ENCODE assay signal across 10 cellular contexts in the genomic region with DNA sequence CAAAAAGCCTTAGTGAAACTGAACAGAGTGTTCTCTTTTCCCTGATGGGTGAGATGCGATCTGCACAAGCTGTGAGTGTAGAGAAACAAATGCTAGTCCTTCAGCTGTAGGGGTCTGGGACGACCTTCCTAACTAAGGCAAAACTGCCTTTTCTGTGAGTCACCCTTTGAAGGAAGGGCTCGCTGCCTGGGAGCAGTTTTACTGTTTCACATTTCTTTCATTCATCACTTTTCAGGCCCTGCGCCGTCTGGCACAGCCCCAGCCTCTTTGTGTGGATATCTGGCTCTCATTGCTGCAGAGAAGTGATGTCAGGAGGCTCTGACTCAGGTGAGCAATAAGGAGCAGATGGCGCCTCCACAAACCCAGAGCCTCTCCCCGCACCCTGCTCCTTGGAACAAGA. TPM values are rescaled to one million over a fixed set of nuclear protein-coding genes. Genes with fewer than 3 reads are reported as not detected.
DNase-seq lines count a peak whose midpoint lies in the region; ATAC-seq and TF ChIP-seq lines count a peak whose summit lies in the region.
"Had no signal": no experiment of that assay in that cellular context is flagged by ENCODE, and none has a peak within 500 bp of the region (broad histone marks: within the 10 kb centered on the region; RNA-seq: fewer than 3 reads in every experiment).

No MANE protein-coding gene starts in this region.

- H3K9me2 ChIP-seq in SK-N-SH = no peaks in the 10 kb centered on the region

- H3K4me1 ChIP-seq in SK-N-SH (ENCODE audit: control insufficient read depth in 1 of 2, insufficient read depth in 2 of 2, low read depth in 1 of 2, low read length in 1 of 2) = peaks cover 4 to 42% of the 10 kb centered on the region in 2 experiments

- no peaks in the 10 kb centered on the region for H3K4me1 Mint-ChIP-seq in activated T-cell treated with anti-CD3 and anti-CD28 coated beads, Interleukin-2, amount 50 U/mL, for 24 hours (ENCODE audit: low read depth)
- H3K4me1 Mint-ChIP-seq in WTC11 = peaks cover 12% of the 10 kb centered on the region

- peak overlapping the region; percentile 53; the same call in 1 of the 2 replicates for H3K9ac ChIP-seq in SK-N-SH

- H3K9me3 Mint-ChIP-seq in activated T-cell treated with anti-CD3 and anti-CD28 coated beads, Interleukin-2, amount 50 U/mL, for 24 hours = no peaks in the 10 kb centered on the region
- H3K9me3 Mint-ChIP-seq in WTC11 = peaks cover 26% of the 10 kb centered on the region

- H3K27me3 Mint-ChIP-seq in activated T-cell treated with anti-CD3 and anti-CD28 coated beads, Interleukin-2, amount 50 U/mL, for 24 hours = peaks cover 42% of the 10 kb centered on the region
- no peaks in the 10 kb centered on the region; the same call in 1 of the 2 replicates for H3K27me3 Mint-ChIP-seq in WTC11 (ENCODE audit: low read depth)

- POLR2A ChIA-PET in SK-N-SH (lab: Yijun Ruan, JAX) (no interaction called here), WTC11 (lab: Charles Lee) (no interaction called here)

- no peaks in the 10 kb centered on the region for H3K27me3 ChIP-seq in SK-N-SH (ENCODE audit: insufficient read depth)

- peak; percentile 29 to 98 for TF ChIP-seq EP300 in SK-N-SH (IDR thresholded peaks at IDR 0.05; ENCODE audit: borderline replicate concordance in 1 of 2, low read depth in 1 of 2, low read length in 1 of 2)

- H3K27ac Mint-ChIP-seq in activated T-cell treated with anti-CD3 and anti-CD28 coated beads, Interleukin-2, amount 50 U/mL, for 24 hours = no peak overlapping the region
- H3K27ac Mint-ChIP-seq in WTC11 = no peak overlapping the region

- peaks cover 0 to 21% of the 10 kb centered on the region in 2 experiments for H3K36me3 ChIP-seq in SK-N-SH (replicated peaks in 1 of 2; ENCODE audit: control insufficient read depth in 1 of 2, insufficient read depth in 2 of 2, low read length in 1 of 2)

- DNase-seq in EL (peak; percentile 96), SK-N-SH (no peak), fibroblast of villous mesenchyme (ENCODE audit: low read depth) (peak; percentile 95), retinal pigment epithelial cell (ENCODE audit: low read depth) (peak; percentile 94), WTC11 (ENCODE audit: low spot score) (no peak)
- no peak for DNase-seq in activated T-cell treated with anti-CD3 and anti-CD28 coated beads, Interleukin-2, amount 50 U/mL, for 24 hours
- DNase-seq: GF-D8, T-helper 2 cell had no signal

- H3K36me3 Mint-ChIP-seq in activated T-cell treated with anti-CD3 and anti-CD28 coated beads, Interleukin-2, amount 50 U/mL, for 24 hours (ENCODE audit: low read depth) = no peaks in the 10 kb centered on the region
- peaks cover 23% of the 10 kb centered on the region for H3K36me3 Mint-ChIP-seq in WTC11

- peak overlapping the region; percentile 62 for H3K4me2 ChIP-seq in SK-N-SH

- H2AFZ ChIP-seq in SK-N-SH (ENCODE audit: low read depth) = no peak overlapping the region

- no peaks in the 10 kb centered on the region for H4K20me1 ChIP-seq in SK-N-SH (ENCODE audit: insufficient read depth)

- no peak for TF ChIP-seq RAD21 in SK-N-SH (IDR thresholded peaks at IDR 0.05; ENCODE audit: low read length)

- peaks cover 68% of the 10 kb centered on the region for H3F3A ChIP-seq in SK-N-SH (replicated peaks; ENCODE audit: insufficient read depth)

- H3K4me3 ChIP-seq in SK-N-SH (ENCODE audit: low read depth in 2 of 2, low read length in 1 of 2) (peak overlapping the region in 1 of 2 experiments; percentile 18; a peak in 2 of 4 replicates), fibroblast of villous mesenchyme (ENCODE audit: low read depth, low read length) (no peak overlapping the region), retinal pigment epithelial cell (ENCODE audit: low read length) (no peak overlapping the region)

- peaks cover 68% of the 10 kb centered on the region for H3K79me2 ChIP-seq in SK-N-SH (ENCODE audit: insufficient read depth)

- H3K27ac ChIP-seq in SK-N-SH (ENCODE audit: low read depth in 2 of 2, low read length in 1 of 2) = peak overlapping the region; percentile 62 to 96; a peak in 3 of 4 replicates

- 5% methylated on average over 7 of the region's 7 CpGs for WGBS in SK-N-SH (ENCODE audit: low lambda C conversion rate)

- no peak overlapping the region for H3K4me3 Mint-ChIP-seq in activated T-cell treated with anti-CD3 and anti-CD28 coated beads, Interleukin-2, amount 50 U/mL, for 24 hours
- no peak overlapping the region for H3K4me3 Mint-ChIP-seq in WTC11

- no peak for ATAC-seq in HG03175 (IDR thresholded peaks at IDR 0.05; ENCODE audit: unreplicated experiment)
- ATAC-seq in GM21423 (IDR thresholded peaks at IDR 0.05; ENCODE audit: unreplicated experiment) = no peak
- no peak for ATAC-seq in WTC11

- CTCF ChIA-PET in SK-N-SH (lab: Yijun Ruan, JAX) = interaction anchor here (2.2 kb wide), 1 partner anchor 9 kb away, joined by 7 read pairs; no protein-coding TSS in a partner anchor
- CTCF ChIA-PET in WTC11 (lab: Charles Lee) = no interaction called here

- no peaks in the 10 kb centered on the region for H3K9me3 ChIP-seq in SK-N-SH

- no peak for TF ChIP-seq CTCF in SK-N-SH (IDR thresholded peaks at IDR 0.05)
- no peak for TF ChIP-seq CTCF in fibroblast of villous mesenchyme (IDR thresholded peaks at IDR 0.05; ENCODE audit: insufficient read depth, low read depth, low read length)
- no peak for TF ChIP-seq CTCF in retinal pigment epithelial cell (conservative IDR thresholded peaks at IDR 0.05; ENCODE audit: low read depth, low read length)
- TF ChIP-seq CTCF in WTC11 (IDR thresholded peaks at IDR 0.05) = no peak

TF ChIP-seq in SK-N-SH, 30 proteins besides CTCF, POLR2A, EP300 and RAD21 (continues in another document):
- TF ChIP-seq, protein P1, sequence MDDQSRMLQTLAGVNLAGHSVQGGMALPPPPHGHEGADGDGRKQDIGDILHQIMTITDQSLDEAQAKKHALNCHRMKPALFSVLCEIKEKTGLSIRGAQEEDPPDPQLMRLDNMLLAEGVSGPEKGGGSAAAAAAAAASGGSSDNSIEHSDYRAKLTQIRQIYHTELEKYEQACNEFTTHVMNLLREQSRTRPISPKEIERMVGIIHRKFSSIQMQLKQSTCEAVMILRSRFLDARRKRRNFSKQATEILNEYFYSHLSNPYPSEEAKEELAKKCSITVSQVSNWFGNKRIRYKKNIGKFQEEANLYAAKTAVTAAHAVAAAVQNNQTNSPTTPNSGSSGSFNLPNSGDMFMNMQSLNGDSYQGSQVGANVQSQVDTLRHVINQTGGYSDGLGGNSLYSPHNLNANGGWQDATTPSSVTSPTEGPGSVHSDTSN (IDR thresholded peaks at IDR 0.05) = peak; percentile 97
- no peak for TF ChIP-seq FOXJ3 (CRISPR knock-in tag; IDR thresholded peaks at IDR 0.05)
- no peak for TF ChIP-seq NRF1 (IDR thresholded peaks at IDR 0.05; ENCODE audit: low read depth, low read length)
- TF ChIP-seq NFIC (IDR thresholded peaks at IDR 0.05; ENCODE audit: borderline replicate concordance) = peak; percentile 98
- TF ChIP-seq, protein P2, sequence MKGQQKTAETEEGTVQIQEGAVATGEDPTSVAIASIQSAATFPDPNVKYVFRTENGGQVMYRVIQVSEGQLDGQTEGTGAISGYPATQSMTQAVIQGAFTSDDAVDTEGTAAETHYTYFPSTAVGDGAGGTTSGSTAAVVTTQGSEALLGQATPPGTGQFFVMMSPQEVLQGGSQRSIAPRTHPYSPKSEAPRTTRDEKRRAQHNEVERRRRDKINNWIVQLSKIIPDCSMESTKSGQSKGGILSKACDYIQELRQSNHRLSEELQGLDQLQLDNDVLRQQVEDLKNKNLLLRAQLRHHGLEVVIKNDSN (IDR thresholded peaks at IDR 0.05; ENCODE audit: borderline replicate concordance, low read depth) = no peak

TF ChIP-seq in WTC11, 78 proteins besides CTCF, POLR2A, EP300 and RAD21 (continues in another document):
- TF ChIP-seq NFYB (CRISPR knock-in tag; conservative IDR thresholded peaks at IDR 0.05; ENCODE audit: low read depth) (no peak), ZNF317 (CRISPR knock-in tag; IDR thresholded peaks at IDR 0.05; ENCODE audit: borderline replicate concordance, low read depth) (no peak), ZNF121 (CRISPR knock-in tag; IDR thresholded peaks at IDR 0.05) (no peak), RELA (CRISPR knock-in tag; IDR thresholded peaks at IDR 0.05; ENCODE audit: borderline replicate concordance) (no peak)
- TF ChIP-seq, protein P3, sequence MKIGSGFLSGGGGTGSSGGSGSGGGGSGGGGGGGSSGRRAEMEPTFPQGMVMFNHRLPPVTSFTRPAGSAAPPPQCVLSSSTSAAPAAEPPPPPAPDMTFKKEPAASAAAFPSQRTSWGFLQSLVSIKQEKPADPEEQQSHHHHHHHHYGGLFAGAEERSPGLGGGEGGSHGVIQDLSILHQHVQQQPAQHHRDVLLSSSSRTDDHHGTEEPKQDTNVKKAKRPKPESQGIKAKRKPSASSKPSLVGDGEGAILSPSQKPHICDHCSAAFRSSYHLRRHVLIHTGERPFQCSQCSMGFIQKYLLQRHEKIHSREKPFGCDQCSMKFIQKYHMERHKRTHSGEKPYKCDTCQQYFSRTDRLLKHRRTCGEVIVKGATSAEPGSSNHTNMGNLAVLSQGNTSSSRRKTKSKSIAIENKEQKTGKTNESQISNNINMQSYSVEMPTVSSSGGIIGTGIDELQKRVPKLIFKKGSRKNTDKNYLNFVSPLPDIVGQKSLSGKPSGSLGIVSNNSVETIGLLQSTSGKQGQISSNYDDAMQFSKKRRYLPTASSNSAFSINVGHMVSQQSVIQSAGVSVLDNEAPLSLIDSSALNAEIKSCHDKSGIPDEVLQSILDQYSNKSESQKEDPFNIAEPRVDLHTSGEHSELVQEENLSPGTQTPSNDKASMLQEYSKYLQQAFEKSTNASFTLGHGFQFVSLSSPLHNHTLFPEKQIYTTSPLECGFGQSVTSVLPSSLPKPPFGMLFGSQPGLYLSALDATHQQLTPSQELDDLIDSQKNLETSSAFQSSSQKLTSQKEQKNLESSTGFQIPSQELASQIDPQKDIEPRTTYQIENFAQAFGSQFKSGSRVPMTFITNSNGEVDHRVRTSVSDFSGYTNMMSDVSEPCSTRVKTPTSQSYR (CRISPR knock-in tag; IDR thresholded peaks at IDR 0.05) = no peak
- TF ChIP-seq, protein P4, sequence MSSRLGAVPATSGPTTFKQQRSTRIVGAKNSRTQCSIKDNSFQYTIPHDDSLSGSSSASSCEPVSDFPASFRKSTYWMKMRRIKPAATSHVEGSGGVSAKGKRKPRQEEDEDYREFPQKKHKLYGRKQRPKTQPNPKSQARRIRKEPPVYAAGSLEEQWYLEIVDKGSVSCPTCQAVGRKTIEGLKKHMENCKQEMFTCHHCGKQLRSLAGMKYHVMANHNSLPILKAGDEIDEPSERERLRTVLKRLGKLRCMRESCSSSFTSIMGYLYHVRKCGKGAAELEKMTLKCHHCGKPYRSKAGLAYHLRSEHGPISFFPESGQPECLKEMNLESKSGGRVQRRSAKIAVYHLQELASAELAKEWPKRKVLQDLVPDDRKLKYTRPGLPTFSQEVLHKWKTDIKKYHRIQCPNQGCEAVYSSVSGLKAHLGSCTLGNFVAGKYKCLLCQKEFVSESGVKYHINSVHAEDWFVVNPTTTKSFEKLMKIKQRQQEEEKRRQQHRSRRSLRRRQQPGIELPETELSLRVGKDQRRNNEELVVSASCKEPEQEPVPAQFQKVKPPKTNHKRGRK (CRISPR knock-in tag; IDR thresholded peaks at IDR 0.05; ENCODE audit: borderline replicate concordance) = no peak

RNA-seq across cellular contexts. Expression of a gene that starts 57.4 kb away (rescaled TPM):
- 17.1 and 22.6 TPM in 2 replicates for polyA plus RNA-seq in SK-N-SH (2012; rRNA removed)
- polyA plus RNA-seq in SK-N-SH (2012; cell fraction: cytosol; rRNA removed) = 8.6 and 16.2 TPM in 2 replicates
- 20.7 and 23.4 TPM in 2 replicates for polyA plus RNA-seq in SK-N-SH (2012; cell fraction: nucleus; rRNA removed)
- total RNA-seq in fibroblast of villous mesenchyme (13.8 and 15.5 TPM in 2 replicates), WTC11 (2021) (5.2 to 9.7 TPM (median 5.9 TPM) in 3 replicates)

Comparison
In these comparisons a context has a peak if more than half of its experiments do, and no peak if none do; other contexts are left out.
1. DNase-seq: peak in EL (single experiment), fibroblast of villous mesenchyme (single experiment) and retinal pigment epithelial cell (single experiment); none in SK-N-SH (single experiment), activated T-cell treated with anti-CD3 and anti-CD28 coated beads, Interleukin-2, amount 50 U/mL, for 24 hours (single experiment) and WTC11 (single experiment).